Comparison of ENCODE assay signal across 29 cellular contexts in genomic region chr5:61811052-61811451, GRCh38.
DNase-seq lines count a peak whose midpoint lies in the region; ATAC-seq and TF ChIP-seq lines count a peak whose summit lies in the region.
"Had no signal": no experiment of that assay in that cellular context is flagged by ENCODE, and none has a peak within 500 bp of the region (broad histone marks: within the 10 kb centered on the region; RNA-seq: fewer than 3 reads in every experiment).

No MANE protein-coding gene starts in this region.

- no peaks in the 10 kb centered on the region for H3K4me1 Mint-ChIP-seq in activated T-cell treated with anti-CD3 and anti-CD28 coated beads, Interleukin-2, amount 50 U/mL, for 72 hours (ENCODE audit: low read depth)
- H3K4me1 Mint-ChIP-seq: activated naive CD8-positive, alpha-beta T cell treated with anti-CD3 and anti-CD28 coated beads, Interleukin-2, amount 10 ng/mL, durations not matched to agents 7 days and 5 days; central memory CD8-positive, alpha-beta T cell; T-helper 17 cell had no signal

- TF ChIP-seq CTCF in AG09309 (IDR thresholded peaks at IDR 0.05; ENCODE audit: control insufficient read depth, insufficient read depth, low read depth, low read length, missing control alignments) (no peak), epithelial cell of esophagus (IDR thresholded peaks at IDR 0.05; ENCODE audit: insufficient read depth, low read depth, low read length, missing control alignments) (no peak)

- DNase-seq in AG09309 (ENCODE audit: low read depth) (peak; percentile 28), epithelial cell of esophagus (ENCODE audit: low read depth) (peak; percentile 18), LoVo (ENCODE audit: low spot score) (no peak)
- no peak for DNase-seq in activated T-cell treated with anti-CD3 and anti-CD28 coated beads, Interleukin-2, amount 50 U/mL, for 72 hours
- DNase-seq: activated CD8-positive, alpha-beta T cell treated with anti-CD3 and anti-CD28 coated beads, Interleukin-2, amount 10 ng/mL, durations not matched to agents 7 days and 5 days; activated effector memory CD4-positive, alpha-beta T cell treated with anti-CD3 and anti-CD28 coated beads, Interleukin-2, amount 50 U/mL, for 16 hours; activated naive CD8-positive, alpha-beta T cell treated with anti-CD3 and anti-CD28 coated beads, Interleukin-2, amount 10 ng/mL, durations not matched to agents 7 days and 5 days; activated T-cell treated with anti-CD3 and anti-CD28 coated beads for 4 hours; AML-193; CD4-positive, alpha-beta T cell; dermis blood vessel endothelial cell; HCEC 1CT; Karpas-422; nephron progenitor cell; retina; stimulated activated CD4-positive, alpha-beta T cell treated with anti-CD3 and anti-CD28 coated beads, Interleukin-1b, Interleukin-23, amount 100 ng/mL, for 48 hours; stimulated activated CD8-positive, alpha-beta memory T cell treated with anti-CD3 and anti-CD28 coated beads, Interleukin-4, amount 100 ng/mL, for 48 hours; stomach; T-helper 17 cell; thyroid gland had no signal

- no peaks in the 10 kb centered on the region for H3K27me3 Mint-ChIP-seq in activated T-cell treated with anti-CD3 and anti-CD28 coated beads, Interleukin-2, amount 50 U/mL, for 72 hours (ENCODE audit: low read depth)
- H3K27me3 Mint-ChIP-seq: activated naive CD8-positive, alpha-beta T cell treated with anti-CD3 and anti-CD28 coated beads, Interleukin-2, amount 10 ng/mL, durations not matched to agents 7 days and 5 days had no signal

- ATAC-seq in GM18517 (IDR thresholded peaks at IDR 0.05; ENCODE audit: unreplicated experiment) (peak; percentile 63), HG03175 (IDR thresholded peaks at IDR 0.05; ENCODE audit: unreplicated experiment) (peak; percentile 49), GM18519 (IDR thresholded peaks at IDR 0.05; ENCODE audit: low FRiP score, unreplicated experiment) (no peak), HG02610 (IDR thresholded peaks at IDR 0.05; ENCODE audit: unreplicated experiment) (no peak)
- no peak for ATAC-seq in activated T-cell treated with anti-CD3 and anti-CD28 coated beads, Interleukin-2, amount 50 U/mL, for 72 hours (replicated peaks in 1 of 2)
- ATAC-seq: activated CD8-positive, alpha-beta T cell treated with anti-CD3 and anti-CD28 coated beads, Interleukin-2, amount 10 ng/mL, durations not matched to agents 7 days and 5 days; HepG2; SK-N-SH treated with all-trans-retinoic acid at 6 μM for 48 hours; T-helper 17 cell had no signal

- no peak overlapping the region for H3K4me3 Mint-ChIP-seq in activated T-cell treated with anti-CD3 and anti-CD28 coated beads, Interleukin-2, amount 50 U/mL, for 72 hours
- H3K4me3 Mint-ChIP-seq: activated CD8-positive, alpha-beta T cell treated with anti-CD3 and anti-CD28 coated beads, Interleukin-2, amount 10 ng/mL, durations not matched to agents 7 days and 5 days; activated naive CD8-positive, alpha-beta T cell treated with anti-CD3 and anti-CD28 coated beads, Interleukin-2, amount 10 ng/mL, durations not matched to agents 7 days and 5 days; CD4-positive, alpha-beta T cell; central memory CD8-positive, alpha-beta T cell; nephron progenitor cell; T-helper 17 cell had no signal

- no peaks in the 10 kb centered on the region for H3K36me3 Mint-ChIP-seq in activated T-cell treated with anti-CD3 and anti-CD28 coated beads, Interleukin-2, amount 50 U/mL, for 72 hours (ENCODE audit: insufficient read depth in 2 of 2)
- H3K36me3 Mint-ChIP-seq: activated naive CD8-positive, alpha-beta T cell treated with anti-CD3 and anti-CD28 coated beads, Interleukin-2, amount 10 ng/mL, durations not matched to agents 7 days and 5 days had no signal

- H3K27ac Mint-ChIP-seq in activated T-cell treated with anti-CD3 and anti-CD28 coated beads, Interleukin-2, amount 50 U/mL, for 72 hours, result no peak overlapping the region
- H3K27ac Mint-ChIP-seq: activated CD8-positive, alpha-beta T cell treated with anti-CD3 and anti-CD28 coated beads, Interleukin-2, amount 10 ng/mL, durations not matched to agents 7 days and 5 days; activated naive CD8-positive, alpha-beta T cell treated with anti-CD3 and anti-CD28 coated beads, Interleukin-2, amount 10 ng/mL, durations not matched to agents 7 days and 5 days; CD4-positive, alpha-beta T cell; nephron progenitor cell; T-helper 17 cell had no signal

- H3K9me3 Mint-ChIP-seq in activated T-cell treated with anti-CD3 and anti-CD28 coated beads, Interleukin-2, amount 50 U/mL, for 72 hours, result no peaks in the 10 kb centered on the region
- H3K9me3 Mint-ChIP-seq: activated naive CD8-positive, alpha-beta T cell treated with anti-CD3 and anti-CD28 coated beads, Interleukin-2, amount 10 ng/mL, durations not matched to agents 7 days and 5 days; CD4-positive, alpha-beta T cell; central memory CD8-positive, alpha-beta T cell; nephron progenitor cell had no signal

- H3K4me3 ChIP-seq in AG09309 (ENCODE audit: control insufficient read depth, low read depth, low read length) (no peak overlapping the region), epithelial cell of esophagus (ENCODE audit: low read length) (no peak overlapping the region)
- H3K4me3 ChIP-seq: lung, smooth muscle cell, stomach, thyroid gland had no signal

Comparison
In these comparisons a context has a peak if more than half of its experiments do, and no peak if none do; other contexts are left out.
1. DNase-seq: peak in AG09309 (single experiment) and epithelial cell of esophagus (single experiment); none in LoVo (single experiment) and activated T-cell treated with anti-CD3 and anti-CD28 coated beads, Interleukin-2, amount 50 U/mL, for 72 hours (0 of 2).
2. ATAC-seq: peak in GM18517 (single experiment) and HG03175 (single experiment); none in GM18519 (single experiment), HG02610 (single experiment) and activated T-cell treated with anti-CD3 and anti-CD28 coated beads, Interleukin-2, amount 50 U/mL, for 72 hours (0 of 2).